12 cellular contexts compared by ENCODE assay signal in genomic region chr19:54219702-54220101, GRCh38. TPM values are rescaled to one million over a fixed set of nuclear protein-coding genes. Genes with fewer than 3 reads are reported as not detected.
A peak's percentile ranks its signal among the peaks of the same experiment; 100 is the strongest.
DNase-seq lines count a peak whose midpoint lies in the region; ATAC-seq and TF ChIP-seq lines count a peak whose summit lies in the region.
"Not testable (repeated sequence)": the region's sequence is repeated elsewhere in the genome, so short reads cannot be mapped to it uniquely, and the experiment has no call there.
"Had no signal": no experiment of that assay in that cellular context is flagged by ENCODE, and none has a peak within 500 bp of the region (broad histone marks: within the 10 kb centered on the region; RNA-seq: fewer than 3 reads in every experiment).

No MANE protein-coding gene starts in this region.

- peak; percentile 44 for DNase-seq in CD14-positive monocyte (ENCODE audit: low spot score)
- peak; percentile 23 for DNase-seq in Karpas-422
- DNase-seq in T-helper 17 cell = not testable (repeated sequence)
- DNase-seq in osteoblast (ENCODE audit: insufficient read length, low spot score, missing footprints) = peak; percentile 36

- intact Hi-C loops in CD14-positive monocyte (cut with micrococcal nuclease) = not testable (repeated sequence)

- H3K27ac ChIP-seq in Karpas-422 (ENCODE audit: low read length); osteoblast (ENCODE audit: low read depth, low read length): not testable (repeated sequence)

- H3K4me3 Mint-ChIP-seq in CD14-positive monocyte, T-helper 17 cell: not testable (repeated sequence)

- not testable (repeated sequence) for H3K9ac ChIP-seq in Karpas-422 (ENCODE audit: low read length)

- not testable (repeated sequence) for H3K27ac Mint-ChIP-seq in CD14-positive monocyte
- peak overlapping the region; percentile 45 for H3K27ac Mint-ChIP-seq in T-helper 17 cell

- not testable (repeated sequence) for H3K4me1 ChIP-seq in Karpas-422 (ENCODE audit: low read length); osteoblast (ENCODE audit: insufficient read depth, low read length)

- not testable (repeated sequence) for H4K20me1 ChIP-seq in Karpas-422 (ENCODE audit: insufficient read depth, low read depth, low read length); osteoblast (ENCODE audit: insufficient read depth, low read length)

- TF ChIP-seq CTCF in CD14-positive monocyte (IDR thresholded peaks at IDR 0.05); osteoblast (IDR thresholded peaks at IDR 0.05; ENCODE audit: extremely low read depth, low read depth, low read length): not testable (repeated sequence)

- not testable (repeated sequence) for H3K36me3 ChIP-seq in Karpas-422 (ENCODE audit: insufficient read depth, low read length); osteoblast (ENCODE audit: insufficient read depth, low read length)

- not testable (repeated sequence) for H2AFZ ChIP-seq in Karpas-422 (ENCODE audit: low read length); osteoblast (ENCODE audit: low read length)

- peaks cover 68% of the 10 kb centered on the region for H3K4me1 Mint-ChIP-seq in CD14-positive monocyte
- H3K4me1 Mint-ChIP-seq in T-helper 17 cell = not testable (repeated sequence)

- not testable (repeated sequence) for H3K27me3 ChIP-seq in Karpas-422 (ENCODE audit: low read length); osteoblast (ENCODE audit: insufficient read depth, low read length)

- H3K9me3 Mint-ChIP-seq in CD14-positive monocyte = not testable (repeated sequence)

- not testable (repeated sequence) for H3K4me3 ChIP-seq in Karpas-422 (ENCODE audit: low read length); osteoblast (ENCODE audit: insufficient read depth, low read length)

- H3K4me2 ChIP-seq in Karpas-422 (ENCODE audit: low read depth, low read length, poor library complexity, severe bottlenecking); osteoblast (ENCODE audit: insufficient read depth, low read length): not testable (repeated sequence)

- H3K9me2 ChIP-seq in Karpas-422 (replicated peaks; ENCODE audit: insufficient read depth, low read length) = not testable (repeated sequence)

- not testable (repeated sequence) for H3K79me2 ChIP-seq in Karpas-422 (ENCODE audit: low read length); osteoblast (ENCODE audit: insufficient read depth, low read length)

- ATAC-seq in T-helper 17 cell = not testable (repeated sequence)
- peak; percentile 15 for ATAC-seq in esophagus mucosa

- H3K36me3 Mint-ChIP-seq in CD14-positive monocyte = peaks cover 46 to 51% of the 10 kb centered on the region in 2 donors
- not testable (repeated sequence) for H3K36me3 Mint-ChIP-seq in T-helper 17 cell (ENCODE audit: low read depth)

- H3K27me3 Mint-ChIP-seq in CD14-positive monocyte (ENCODE audit: low read depth in 3 of 3); T-helper 17 cell: not testable (repeated sequence)

- H3K9me3 ChIP-seq in Karpas-422 (ENCODE audit: low read length); T-helper 17 cell (ENCODE audit: control insufficient read depth, low read length, poor library complexity, severe bottlenecking); osteoblast (ENCODE audit: low read depth, low read length): not testable (repeated sequence)

RNA-seq across cellular contexts. Expression of gene LILRB3, which starts 3.1 kb away (rescaled TPM):
- 100 to 1,000 TPM in 1 of 2 donors, 10 to 100 TPM in 1; 62.9 to 104 TPM for polyA plus RNA-seq in CD14-positive monocyte
- 0.11 TPM in 1 of 2 replicates, not detected in the other for total RNA-seq in Karpas-422 (2014; rRNA removed; shearing (Covaris generic); ENCODE audit: low replicate concordance)
- 1 to 10 TPM; 5.2 to 6.2 TPM for total RNA-seq in T-helper 17 cell
- total RNA-seq in esophagus mucosa = 0.72 TPM
- not detected in 2 replicates for total RNA-seq in osteoblast
- total RNA-seq: A673, Daoy had no signal
- polyA plus RNA-seq: AG04450, BJ had no signal

RNA-seq across cellular contexts. Expression of gene RPS9, which starts 19.0 kb away (rescaled TPM):
- polyA plus RNA-seq in CD14-positive monocyte = 100 to 1,000 TPM; 756 to 983 TPM
- total RNA-seq in Karpas-422 (2014; rRNA removed; shearing (Covaris generic); ENCODE audit: low replicate concordance) = 3,304 and 6,295 TPM in 2 replicates
- total RNA-seq in T-helper 17 cell (1,000 to 10,000 TPM; 1,676 to 1,883 TPM), esophagus mucosa (1,727 TPM), osteoblast (1,229 and 1,336 TPM in 2 replicates)

RNA-seq across cellular contexts. Expression of gene LILRA6, which starts 22.9 kb away (rescaled TPM):
- 100 to 1,000 TPM in 1 of 2 donors, 10 to 100 TPM in 1; 65.7 to 143 TPM for polyA plus RNA-seq in CD14-positive monocyte
- not detected in 2 replicates for total RNA-seq in Karpas-422 (2014; rRNA removed; shearing (Covaris generic); ENCODE audit: low replicate concordance)
- total RNA-seq in T-helper 17 cell = 1 to 10 TPM in 1 of 2 donors, under 1 TPM in 1; 0.91 to 2.4 TPM
- total RNA-seq in esophagus mucosa = not detected
- not detected in 2 replicates for total RNA-seq in osteoblast
- total RNA-seq: A673; B cell; CD4-positive, CD25-positive, alpha-beta regulatory T cell; Daoy; G401 had no signal
- polyA plus RNA-seq: AG04450, BJ had no signal

RNA-seq across cellular contexts. Expression of gene TSEN34, which starts 28.6 kb away (rescaled TPM):
- polyA plus RNA-seq in CD14-positive monocyte = 100 to 1,000 TPM; 109 to 125 TPM
- 28.1 and 39.8 TPM in 2 replicates for total RNA-seq in Karpas-422 (2014; rRNA removed; shearing (Covaris generic); ENCODE audit: low replicate concordance)
- 1 to 10 TPM; 8.1 to 8.9 TPM for total RNA-seq in T-helper 17 cell
- total RNA-seq in esophagus mucosa = 36.1 TPM
- total RNA-seq in osteoblast = 73.1 and 76.3 TPM in 2 replicates

RNA-seq across cellular contexts. Expression of gene MBOAT7, which starts 30.3 kb away (rescaled TPM):
- polyA plus RNA-seq in CD14-positive monocyte = 100 to 1,000 TPM in 1 of 2 donors, 10 to 100 TPM in 1; 84.0 to 115 TPM
- total RNA-seq in Karpas-422 (2014; rRNA removed; shearing (Covaris generic); ENCODE audit: low replicate concordance) = 85.6 and 90.0 TPM in 2 replicates
- total RNA-seq in T-helper 17 cell (10 to 100 TPM; 18.4 to 24.5 TPM), esophagus mucosa (36.7 TPM), osteoblast (26.1 and 30.1 TPM in 2 replicates)
